9 cellular contexts compared by ENCODE assay signal in the genomic region with DNA sequence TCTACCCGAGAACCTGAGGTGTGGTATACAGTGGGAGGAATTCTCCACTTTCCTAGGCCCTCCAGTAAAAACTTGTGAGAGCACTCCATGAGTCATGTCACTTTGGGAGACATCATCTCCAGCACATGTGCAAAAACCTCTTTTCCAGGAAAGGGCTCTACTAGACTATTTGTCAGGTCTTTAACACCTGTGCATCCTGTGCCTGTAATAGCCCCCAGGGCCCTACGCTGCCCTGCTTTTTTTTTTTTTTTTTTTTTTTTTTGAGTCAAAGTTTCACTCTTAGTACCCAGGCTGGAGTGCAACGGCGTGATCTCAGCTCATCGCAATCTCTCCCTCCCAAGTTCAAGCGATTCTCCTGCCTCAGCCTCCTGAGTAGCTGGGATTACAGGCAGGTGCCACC. TPM values are rescaled to one million over a fixed set of nuclear protein-coding genes. Genes with fewer than 3 reads are reported as not detected.
"Had no signal": no experiment of that assay in that cellular context is flagged by ENCODE, and none has a peak within 500 bp of the region (broad histone marks: within the 10 kb centered on the region; RNA-seq: fewer than 3 reads in every experiment).

No MANE protein-coding gene starts in this region.

- ATAC-seq: GM12878 had no signal

- FAIRE-seq: G401.6, GM12878, GM12891, GM12892, GM18507, GM19239 had no signal

- DNase-seq: GDM1, GF-D8 had no signal

- H3K4me3 ChIP-seq: GM12878 had no signal

RNA-seq across cellular contexts. Expression of a gene that starts 1.7 kb away (rescaled TPM):
- total RNA-seq: G401, GM12878 had no signal

RNA-seq across cellular contexts. Expression of a gene that starts 32.5 kb away (rescaled TPM):
- total RNA-seq: G401, GM12878 had no signal
